In genomic region chr11:134958870-134959269, GRCh38 we compare ENCODE assay signal across 8 cellular contexts.
"Had no signal": no experiment of that assay in that cellular context is flagged by ENCODE, and none has a peak within 500 bp of the region (broad histone marks: within the 10 kb centered on the region; RNA-seq: fewer than 3 reads in every experiment).

No MANE protein-coding gene starts in this region.

- DNase-seq: GM23248, GOT3, H7, HFFc6, IMR-90 had no signal

- H3K27ac ChIP-seq: GM23248 had no signal

- H3K27ac Mint-ChIP-seq: HFFc6 had no signal

- H3K9me3 ChIP-seq: HAP-1 had no signal

- H3K4me3 ChIP-seq: GM23248, HAP-1, K562 had no signal

- H3K4me3 Mint-ChIP-seq: HFFc6 had no signal

- H3K4me1 ChIP-seq: HAP-1 had no signal

- ATAC-seq: HCT116, K562 had no signal

- H3K36me3 ChIP-seq: HAP-1 had no signal
